ENCODE assay signal across 8 cellular contexts in genomic region chr12:133080619-133081407, GRCh38. TPM values are rescaled to one million over a fixed set of nuclear protein-coding genes. Genes with fewer than 3 reads are reported as not detected.
DNase-seq lines count a peak whose midpoint lies in the region; ATAC-seq and TF ChIP-seq lines count a peak whose summit lies in the region.

TSS of gene ZNF140 (plus strand) at chr12:133080923. CDS start at chr12:133081321, 398 bp downstream.

- CTCF ChIA-PET in CD4-positive, alpha-beta T cell (lab: Charles Lee) = interaction anchor here (1.1 kb wide), 4 partner anchors 50 to 176 kb away, joined by 4 to 9 read pairs (median 6); partner anchors contain the start of genes ZNF26 and ZNF268
- CTCF ChIA-PET in activated CD8-positive, alpha-beta T cell treated with anti-CD3 and anti-CD28 coated beads, Interleukin-2, amount 10 ng/mL, durations not matched to agents 7 days and 5 days (lab: Charles Lee) = interaction anchor here (0.9 to 1.0 kb wide), 4 partner anchors 63 to 101 kb away, joined by 3 to 6 read pairs (median 4); partner anchors contain the start of gene ZNF268

- WGBS in mesenchymal stem cell = under 1% methylated on average over 56 of the region's 60 CpGs

- H3K4me3 ChIP-seq in endocrine pancreas (ENCODE audit: control insufficient read depth, insufficient read depth, low read length) (peak within 1 kb of the TSS; percentile 73), mesenchymal stem cell (ENCODE audit: insufficient read depth in 1 of 2, low read depth in 1 of 2, low read length in 2 of 2) (peak within 1 kb of the TSS; percentile 81 to 88)

- no peak within 1 kb of the TSS for H3K27ac Mint-ChIP-seq in CD4-positive, alpha-beta T cell
- H3K27ac Mint-ChIP-seq in activated CD8-positive, alpha-beta T cell treated with anti-CD3 and anti-CD28 coated beads, Interleukin-2, amount 10 ng/mL, durations not matched to agents 7 days and 5 days = no peak within 1 kb of the TSS

- H3K4me2 ChIP-seq in mesenchymal stem cell (ENCODE audit: low read length, poor library complexity, severe bottlenecking) = peak within 1 kb of the TSS; percentile 67

- intact Hi-C loops in CD4-positive, alpha-beta T cell (cut with DNase I, micrococcal nuclease) = loop anchor here (1.0 to 2.0 kb wide), 6 partner anchors 44 to 172 kb away; partner anchors contain the start of genes ZNF10 (in 2 of the 2), ZNF26 (in 2 of the 2), ZNF268 (in 2 of the 2) and ZNF84 (in 2 of the 2)

- peak within 1 kb of the TSS; percentile 88 for H2BK5ac ChIP-seq in mesenchymal stem cell (ENCODE audit: low read depth, low read length, poor library complexity, severe bottlenecking)

- peaks cover 19% of the 10 kb centered on the region for H3K9me3 Mint-ChIP-seq in CD4-positive, alpha-beta T cell
- peaks cover 48% of the 10 kb centered on the region for H3K9me3 Mint-ChIP-seq in activated CD8-positive, alpha-beta T cell treated with anti-CD3 and anti-CD28 coated beads, Interleukin-2, amount 10 ng/mL, durations not matched to agents 7 days and 5 days (ENCODE audit: insufficient read depth)

- peak within 1 kb of the TSS; percentile 91 for H4K8ac ChIP-seq in mesenchymal stem cell (ENCODE audit: low read length)

- peak within 1 kb of the TSS; percentile 90 to 95 for H3K4ac ChIP-seq in mesenchymal stem cell (ENCODE audit: low read depth in 1 of 2, low read length in 2 of 2)

- no peaks in the 10 kb centered on the region for H3K27me3 Mint-ChIP-seq in CD4-positive, alpha-beta T cell
- no peaks in the 10 kb centered on the region for H3K27me3 Mint-ChIP-seq in activated CD8-positive, alpha-beta T cell treated with anti-CD3 and anti-CD28 coated beads, Interleukin-2, amount 10 ng/mL, durations not matched to agents 7 days and 5 days (ENCODE audit: low read depth)

- peak; percentile 43 for TF ChIP-seq CTCF in CD4-positive, alpha-beta T cell (IDR thresholded peaks at IDR 0.05)

- H3K9ac ChIP-seq in endocrine pancreas (ENCODE audit: control insufficient read depth, insufficient read depth, low read length) (peak within 1 kb of the TSS; percentile 90), mesenchymal stem cell (ENCODE audit: low read length) (peak within 1 kb of the TSS; percentile 99)

- peak within 1 kb of the TSS; percentile 44 for H2BK15ac ChIP-seq in mesenchymal stem cell (ENCODE audit: low read depth, poor library complexity, severe bottlenecking)

- H3K4me3 Mint-ChIP-seq in CD4-positive, alpha-beta T cell = peak within 1 kb of the TSS; percentile 74
- H3K4me3 Mint-ChIP-seq in activated CD8-positive, alpha-beta T cell treated with anti-CD3 and anti-CD28 coated beads, Interleukin-2, amount 10 ng/mL, durations not matched to agents 7 days and 5 days = no peak within 1 kb of the TSS

- H3K4me1 ChIP-seq in endocrine pancreas (ENCODE audit: control insufficient read depth, insufficient read depth, low read length) (no peaks in the 10 kb centered on the region), mesenchymal stem cell (ENCODE audit: control insufficient read depth, insufficient read depth, low read depth, low read length) (no peaks in the 10 kb centered on the region)

- peak within 1 kb of the TSS; percentile 97 for H4K91ac ChIP-seq in mesenchymal stem cell (ENCODE audit: low read length)

- H3K4me1 Mint-ChIP-seq in CD4-positive, alpha-beta T cell (ENCODE audit: low read depth) = peaks cover 16% of the 10 kb centered on the region
- H3K4me1 Mint-ChIP-seq in activated CD8-positive, alpha-beta T cell treated with anti-CD3 and anti-CD28 coated beads, Interleukin-2, amount 10 ng/mL, durations not matched to agents 7 days and 5 days (ENCODE audit: low read depth) = peaks cover 16% of the 10 kb centered on the region

- peak within 1 kb of the TSS in 1 of 2 experiments; percentile 57 for H3K23ac ChIP-seq in mesenchymal stem cell (ENCODE audit: low read length in 2 of 2)

- H3K27ac ChIP-seq in CD4-positive, alpha-beta T cell (ENCODE audit: low read depth, low read length) = peak within 1 kb of the TSS; percentile 98
- H3K27ac ChIP-seq in mesenchymal stem cell (ENCODE audit: low read length, poor library complexity, severe bottlenecking) = peak within 1 kb of the TSS; percentile 99

- H2BK120ac ChIP-seq in mesenchymal stem cell (ENCODE audit: low read depth, low read length) = peak within 1 kb of the TSS; percentile 77

- POLR2A ChIA-PET in CD4-positive, alpha-beta T cell (lab: Charles Lee) = interaction anchor here (0.6 to 2.5 kb wide), 16 partner anchors 23 to 309 kb away, joined by 3 to 37 read pairs (median 6); partner anchors contain the start of genes CHFR, GOLGA3, ZNF10 and ZNF26
- POLR2A ChIA-PET in activated CD8-positive, alpha-beta T cell treated with anti-CD3 and anti-CD28 coated beads, Interleukin-2, amount 10 ng/mL, durations not matched to agents 7 days and 5 days (lab: Charles Lee) = interaction anchor here (1.1 to 1.4 kb wide), 5 partner anchors 43 to 102 kb away, joined by 4 to 7 read pairs (median 5); partner anchors contain the start of genes ZNF10, ZNF26 and ZNF84

- H3K14ac ChIP-seq in mesenchymal stem cell (ENCODE audit: low read length in 2 of 2) = peak within 1 kb of the TSS in 1 of 2 experiments; percentile 37

- H3K36me3 Mint-ChIP-seq in CD4-positive, alpha-beta T cell (ENCODE audit: low read depth) = peaks cover 21% of the 10 kb centered on the region
- H3K36me3 Mint-ChIP-seq in activated CD8-positive, alpha-beta T cell treated with anti-CD3 and anti-CD28 coated beads, Interleukin-2, amount 10 ng/mL, durations not matched to agents 7 days and 5 days (ENCODE audit: low read depth) = peaks cover 62% of the 10 kb centered on the region

- peaks cover 82% of the 10 kb centered on the region for H3K9me3 ChIP-seq in CD4-positive, alpha-beta T cell (ENCODE audit: control insufficient read depth, low read length)
- H3K9me3 ChIP-seq in endocrine pancreas (ENCODE audit: control insufficient read depth, low read length) = peaks cover 6% of the 10 kb centered on the region
- peaks cover 78% of the 10 kb centered on the region for H3K9me3 ChIP-seq in mesenchymal stem cell (ENCODE audit: control insufficient read depth, low read length)

- no peak within 1 kb of the TSS for H2AK5ac ChIP-seq in mesenchymal stem cell (ENCODE audit: low read length, severe bottlenecking)

- peak within 1 kb of the TSS; percentile 43 to 49 for H2BK12ac ChIP-seq in mesenchymal stem cell (ENCODE audit: low read length in 2 of 2)

- peak within 1 kb of the TSS; percentile 94 to 97 for H3K18ac ChIP-seq in mesenchymal stem cell (ENCODE audit: low read depth in 1 of 2, low read length in 2 of 2)

- H3K36me3 ChIP-seq in endocrine pancreas (ENCODE audit: control insufficient read depth, insufficient read depth, low read length) = peaks cover 27% of the 10 kb centered on the region
- peaks cover 18 to 43% of the 10 kb centered on the region in 2 experiments for H3K36me3 ChIP-seq in mesenchymal stem cell (ENCODE audit: control insufficient read depth in 1 of 2, insufficient read depth in 2 of 2, low read depth in 1 of 2, low read length in 2 of 2)

- DNase-seq in CD4-positive, alpha-beta T cell = peak; percentile 86 to 94 (median 90)
- DNase-seq in NCI-H774 (lab: John Stamatoyannopoulos, UW) (peak; percentile 98), mesenchymal stem cell (peak; percentile 98)
- peak; percentile 97 for DNase-seq in activated CD8-positive, alpha-beta T cell treated with anti-CD3 and anti-CD28 coated beads, Interleukin-2, amount 10 ng/mL, durations not matched to agents 7 days and 5 days
- DNase-seq in stimulated activated CD8-positive, alpha-beta memory T cell treated with anti-CD3 and anti-CD28 coated beads, Interleukin-12 subunit alpha, Interleukin-12 subunit beta, amount 100 ng/mL, for 4 hours (ENCODE audit: low read depth) = peak; percentile 89

- H3K79me1 ChIP-seq in mesenchymal stem cell (replicated peaks; ENCODE audit: low read length, poor library complexity, severe bottlenecking) = peaks cover 10% of the 10 kb centered on the region

- H2AFZ ChIP-seq in mesenchymal stem cell (ENCODE audit: low read depth, low read length) = peak within 1 kb of the TSS; percentile 83

- no peaks in the 10 kb centered on the region for H3K27me3 ChIP-seq in CD4-positive, alpha-beta T cell (ENCODE audit: control insufficient read depth, insufficient read depth, low read length)
- no peaks in the 10 kb centered on the region for H3K27me3 ChIP-seq in endocrine pancreas (ENCODE audit: control insufficient read depth, insufficient read depth, low read length)
- H3K27me3 ChIP-seq in mesenchymal stem cell (ENCODE audit: control insufficient read depth in 1 of 2, insufficient read depth in 1 of 2, low read length in 2 of 2) = no peaks in the 10 kb centered on the region

- peak; percentile 54 for ATAC-seq in CD4-positive, alpha-beta T cell (ENCODE audit: poor library complexity)
- peak; percentile 78 for ATAC-seq in GM19324 (IDR thresholded peaks at IDR 0.05; ENCODE audit: low FRiP score, unreplicated experiment)
- ATAC-seq in HG03469 (IDR thresholded peaks at IDR 0.05; ENCODE audit: unreplicated experiment) = peak; percentile 50
- ATAC-seq in activated CD8-positive, alpha-beta T cell treated with anti-CD3 and anti-CD28 coated beads, Interleukin-2, amount 10 ng/mL, durations not matched to agents 7 days and 5 days = peak; percentile 76

RNA-seq across cellular contexts. Expression of gene ZNF140, which starts in this region (rescaled TPM):
- total RNA-seq in CD4-positive, alpha-beta T cell = 1 to 10 TPM; 6.6 to 8.5 TPM
- total RNA-seq in activated CD8-positive, alpha-beta T cell treated with anti-CD3 and anti-CD28 coated beads, Interleukin-2, amount 10 ng/mL, durations not matched to agents 7 days and 5 days = 10 to 100 TPM; 14.1 to 17.1 TPM
- polyA plus RNA-seq in mesenchymal stem cell (2013, experiment 1 of 2) = 8.2 TPM
- 8.0 TPM for polyA plus RNA-seq in mesenchymal stem cell (2013, experiment 2 of 2)

Comparison
In these comparisons a context has a peak if more than half of its experiments do, and no peak if none do; other contexts are left out.
1. Peak in every context shown above with its lines: DNase-seq, ATAC-seq, H3K4me3 ChIP-seq and H3K27ac ChIP-seq.